Comparison of ENCODE assay signal across 8 cellular contexts in the genomic region with DNA sequence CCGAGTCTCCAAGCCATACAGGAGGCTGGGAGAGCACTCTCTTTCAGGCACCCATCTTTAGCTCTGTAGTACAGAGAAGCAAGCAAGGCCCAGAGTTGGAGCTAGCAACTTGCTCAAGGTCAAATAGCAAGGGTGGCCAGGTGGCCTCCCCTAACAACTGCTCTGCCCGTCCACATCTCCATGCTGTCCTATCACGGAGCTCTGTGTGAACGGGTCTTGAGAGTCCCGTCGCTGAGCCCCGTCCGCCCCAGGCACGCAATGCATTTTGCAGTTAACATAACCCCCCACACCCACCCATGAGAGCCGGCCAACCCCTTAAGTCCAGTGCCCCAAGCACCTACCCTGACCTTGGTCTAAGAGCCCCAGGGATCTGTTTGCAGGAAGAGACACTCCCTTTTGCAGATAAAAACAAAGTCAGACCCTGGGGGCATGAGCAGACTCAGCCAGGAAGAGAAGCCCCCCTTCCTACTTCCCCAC. TPM values are rescaled to one million over a fixed set of nuclear protein-coding genes. Genes with fewer than 3 reads are reported as not detected.
DNase-seq lines count a peak whose midpoint lies in the region; ATAC-seq, FAIRE-seq and TF ChIP-seq lines count a peak whose summit lies in the region.

No MANE protein-coding gene starts in this region.

- POLR2A ChIA-PET in RWPE1 (lab: Yijun Ruan, JAX; ENCODE audit: low non-redundant PET) = interaction anchor here (0.7 to 1.1 kb wide), 4 partner anchors 13 to 98 kb away, joined by 3 to 4 read pairs (median 4); a partner anchor contains a TSS

- intact Hi-C loops in pancreas (cut with DNase I) = no loop called here

- peaks cover 0 to 12% (median 7%) of the 10 kb centered on the region in 3 donors for H3K36me3 ChIP-seq in pancreas

- H3K27ac ChIP-seq in RWPE1 (peak overlapping the region; percentile 96), pancreas (peak overlapping the region; percentile 91 to 97 (median 94))

- peak overlapping the region; percentile 88 for H3K4me3 ChIP-seq in epithelial cell of proximal tubule (ENCODE audit: low read depth, low read length)
- H3K4me3 ChIP-seq in pancreas = peak overlapping the region; percentile 51 to 92 (median 82)

- DNase-seq in GM12892 (ENCODE audit: insufficient read length) = no peak
- DNase-seq in RWPE1 (ENCODE audit: low spot score) = no peak
- DNase-seq in epithelial cell of proximal tubule (ENCODE audit: low read depth) = no peak
- DNase-seq in pancreas = peak in 2 of 6 donors; percentile 40 to 62
- no peak for DNase-seq in GM19240 (ENCODE audit: insufficient read length, low spot score)
- no peak for DNase-seq in DMS153 (lab: John Stamatoyannopoulos, UW)

- no peaks in the 10 kb centered on the region for H3K9me3 ChIP-seq in pancreas

- FAIRE-seq in GM12892 (lab: Jason Lieb, UNC) = no peak
- no peak for FAIRE-seq in pancreas (lab: Jason Lieb, UNC)

- no peaks in the 10 kb centered on the region for H3K27me3 ChIP-seq in pancreas

- TF ChIP-seq POLR2A in GM12892 (IDR thresholded peaks at IDR 0.05; ENCODE audit: low read depth, low read length) = 0 out of 2 replicates have a peak, but pooled peaks have one; percentile 7

- no peak for TF ChIP-seq CTCF in RWPE1 (conservative IDR thresholded peaks at IDR 0.05; ENCODE audit: low read depth)
- no peak for TF ChIP-seq CTCF in epithelial cell of proximal tubule (conservative IDR thresholded peaks at IDR 0.05; ENCODE audit: low read depth, low read length)
- no peak for TF ChIP-seq CTCF in pancreas (IDR thresholded peaks at IDR 0.05)

- WGBS in pancreas, 2 donors = 6 to 7% methylated on average over 10 of the region's 10 CpGs

- ATAC-seq in pancreas (no peak), HG03135 (IDR thresholded peaks at IDR 0.05; ENCODE audit: unreplicated experiment) (no peak), HG03432 (IDR thresholded peaks at IDR 0.05; ENCODE audit: unreplicated experiment) (no peak)

- H3K4me1 ChIP-seq in pancreas = peaks cover 22 to 35% (median 24%) of the 10 kb centered on the region in 3 donors

- CTCF ChIA-PET in RWPE1 (lab: Yijun Ruan, JAX) = interaction anchor here (0.5 to 1.6 kb wide), 5 partner anchors 15 to 119 kb away, joined by 3 to 6 read pairs (median 4); a partner anchor contains a TSS

RNA-seq across cellular contexts. Expression of a gene that starts 1.5 kb away (rescaled TPM):
- polyA plus RNA-seq in GM12892 (2012; ENCODE audit: missing spikeins) = 13.1 TPM
- total RNA-seq in epithelial cell of proximal tubule (10.9 and 17.1 TPM in 2 replicates), pancreas (10 to 100 TPM; 13.8 to 36.6 (median 18.5) TPM)
- polyA plus RNA-seq in pancreas = 10 to 100 TPM; 18.0 to 27.5 TPM

RNA-seq across cellular contexts. Expression of a gene that starts 13.4 kb away (rescaled TPM):
- not detected for polyA plus RNA-seq in GM12892 (2012; ENCODE audit: missing spikeins)
- total RNA-seq in epithelial cell of proximal tubule (not detected in 2 replicates), pancreas (1 to 10 TPM in 1 of 6 donors, under 1 TPM in 4, not detected in 1; 0.19 to 1.1 (median 0.26) TPM)
- polyA plus RNA-seq in pancreas = under 1 TPM; 0.23 to 0.89 TPM
